Comparison of ENCODE assay signal across 9 cellular contexts in the genomic region with DNA sequence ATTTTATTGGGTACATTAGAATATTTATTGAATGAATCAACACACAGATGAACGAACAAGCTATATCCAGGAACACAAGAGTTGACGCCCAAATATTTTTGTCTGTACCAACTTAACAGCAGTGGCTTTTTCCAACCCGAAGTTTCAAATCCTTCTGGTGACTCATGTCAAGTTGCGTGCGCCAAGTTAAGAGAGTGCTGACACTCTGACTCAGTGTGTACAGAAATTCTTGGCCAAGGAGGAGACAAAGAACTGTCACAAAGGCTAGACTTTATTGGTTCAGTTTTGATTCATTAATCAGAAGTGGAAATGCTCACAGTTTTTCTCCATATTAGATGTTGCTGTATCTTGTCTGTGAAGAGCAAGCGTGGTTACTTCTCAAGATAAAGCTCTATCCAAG. TPM values are rescaled to one million over a fixed set of nuclear protein-coding genes. Genes with fewer than 3 reads are reported as not detected.
DNase-seq lines count a peak whose midpoint lies in the region; ATAC-seq and TF ChIP-seq lines count a peak whose summit lies in the region.
"Had no signal": no experiment of that assay in that cellular context is flagged by ENCODE, and none has a peak within 500 bp of the region (broad histone marks: within the 10 kb centered on the region; RNA-seq: fewer than 3 reads in every experiment).

No MANE protein-coding gene starts in this region.

- TF ChIP-seq POLR2A in stomach (IDR thresholded peaks at IDR 0.05) = no peak

- no peak overlapping the region for H3K27ac Mint-ChIP-seq in activated naive CD8-positive, alpha-beta T cell treated with anti-CD3 and anti-CD28 coated beads, Interleukin-2, amount 50 U/mL, for 24 hours
- H3K27ac Mint-ChIP-seq: activated CD8-positive, alpha-beta memory T cell treated with anti-CD3 and anti-CD28 coated beads, Interleukin-2, amount 10 ng/mL, durations not matched to agents 7 days and 5 days had no signal

- no peaks in the 10 kb centered on the region for H3K27me3 ChIP-seq in stomach

- H3K9me3 Mint-ChIP-seq in activated naive CD8-positive, alpha-beta T cell treated with anti-CD3 and anti-CD28 coated beads, Interleukin-2, amount 50 U/mL, for 24 hours = no peaks in the 10 kb centered on the region

- peak overlapping the region in 4 of 5 donors; percentile 6 to 52 (median 34) for H3K27ac ChIP-seq in stomach

- H3K36me3 ChIP-seq in stomach = no peaks in the 10 kb centered on the region

- peaks cover 3% of the 10 kb centered on the region for H3K4me1 Mint-ChIP-seq in activated naive CD8-positive, alpha-beta T cell treated with anti-CD3 and anti-CD28 coated beads, Interleukin-2, amount 50 U/mL, for 24 hours
- H3K4me1 Mint-ChIP-seq: activated CD8-positive, alpha-beta memory T cell treated with anti-CD3 and anti-CD28 coated beads, Interleukin-2, amount 10 ng/mL, durations not matched to agents 7 days and 5 days had no signal

- DNase-seq in HT1080 (ENCODE audit: low read depth) (peak; percentile 95), left ventricle myocardium superior (no peak), stomach (peak; percentile 46), OCI-M2 (lab: John Stamatoyannopoulos, UW; ENCODE audit: unreplicated experiment) (no peak)
- DNase-seq in activated naive CD8-positive, alpha-beta T cell treated with anti-CD3 and anti-CD28 coated beads, Interleukin-2, amount 50 U/mL, for 24 hours = no peak
- DNase-seq: activated CD8-positive, alpha-beta memory T cell treated with anti-CD3 and anti-CD28 coated beads, Interleukin-2, amount 10 ng/mL, durations not matched to agents 7 days and 5 days; KG1 had no signal

- no peaks in the 10 kb centered on the region for H3K9me3 ChIP-seq in stomach

- no peaks in the 10 kb centered on the region for H3K36me3 Mint-ChIP-seq in activated naive CD8-positive, alpha-beta T cell treated with anti-CD3 and anti-CD28 coated beads, Interleukin-2, amount 50 U/mL, for 24 hours (ENCODE audit: low read depth)
- H3K36me3 Mint-ChIP-seq: activated CD8-positive, alpha-beta memory T cell treated with anti-CD3 and anti-CD28 coated beads, Interleukin-2, amount 10 ng/mL, durations not matched to agents 7 days and 5 days had no signal

- TF ChIP-seq EP300 in stomach (IDR thresholded peaks at IDR 0.05) = no peak

- ATAC-seq in activated naive CD8-positive, alpha-beta T cell treated with anti-CD3 and anti-CD28 coated beads, Interleukin-2, amount 50 U/mL, for 24 hours = peak; percentile 89
- ATAC-seq in left ventricle myocardium superior (peak; percentile 84), GM18511 (IDR thresholded peaks at IDR 0.05; ENCODE audit: unreplicated experiment) (no peak), GM19023 (IDR thresholded peaks at IDR 0.05; ENCODE audit: unreplicated experiment) (no peak)
- ATAC-seq: activated CD8-positive, alpha-beta memory T cell treated with anti-CD3 and anti-CD28 coated beads, Interleukin-2, amount 10 ng/mL, durations not matched to agents 7 days and 5 days had no signal

- 20 to 30% (median 27%) methylated on average over 6 of the region's 6 CpGs for WGBS in stomach, 5 donors

- no peak for TF ChIP-seq CTCF in stomach (IDR thresholded peaks at IDR 0.05)

- no peak overlapping the region for H3K4me3 Mint-ChIP-seq in activated naive CD8-positive, alpha-beta T cell treated with anti-CD3 and anti-CD28 coated beads, Interleukin-2, amount 50 U/mL, for 24 hours
- H3K4me3 Mint-ChIP-seq: activated CD8-positive, alpha-beta memory T cell treated with anti-CD3 and anti-CD28 coated beads, Interleukin-2, amount 10 ng/mL, durations not matched to agents 7 days and 5 days had no signal

- intact Hi-C loops in left ventricle myocardium superior (cut with micrococcal nuclease) (no loop called here), stomach (cut with DNase I; ENCODE audit: low total_unique reads) (no loop called here)

- H3K4me3 ChIP-seq in stomach = no peak overlapping the region

- H3K4me1 ChIP-seq in stomach = peaks cover 4 to 23% (median 9%) of the 10 kb centered on the region in 4 donors

- peaks cover 2% of the 10 kb centered on the region for H3K27me3 Mint-ChIP-seq in activated naive CD8-positive, alpha-beta T cell treated with anti-CD3 and anti-CD28 coated beads, Interleukin-2, amount 50 U/mL, for 24 hours

RNA-seq across cellular contexts. Expression of a gene that starts 59.6 kb away (rescaled TPM):
- total RNA-seq in HT1080 (2014; rRNA removed; shearing (Covaris generic)) = 6.2 and 7.7 TPM in 2 replicates
- polyA plus RNA-seq in HT1080 (2015; cell fraction: cytosol; rRNA removed) = 17.7 and 21.3 TPM in 2 replicates
- 33.3 and 33.8 TPM in 2 replicates for polyA plus RNA-seq in HT1080 (2015; cell fraction: nucleus; rRNA removed)
- total RNA-seq in left ventricle myocardium superior (22.7 TPM), stomach (10 to 100 TPM; 12.9 to 32.2 (median 23.9) TPM)
- polyA plus RNA-seq in stomach = 10 to 100 TPM in 1 of 3 donors, 1 to 10 TPM in 2; 7.1 to 13.6 (median 7.7) TPM

Comparison
In these comparisons a context has a peak if more than half of its experiments do, and no peak if none do; other contexts are left out.
1. DNase-seq: peak in HT1080 (single experiment) and stomach (single experiment); none in activated naive CD8-positive, alpha-beta T cell treated with anti-CD3 and anti-CD28 coated beads, Interleukin-2, amount 50 U/mL, for 24 hours (single experiment), left ventricle myocardium superior (single experiment) and OCI-M2 (single experiment).
2. ATAC-seq: peak in activated naive CD8-positive, alpha-beta T cell treated with anti-CD3 and anti-CD28 coated beads, Interleukin-2, amount 50 U/mL, for 24 hours (single experiment) and left ventricle myocardium superior (single experiment); none in GM18511 (single experiment) and GM19023 (single experiment).